ENCODE assay signal across 9 cellular contexts in genomic region chr4:133150643-133151300, GRCh38. TPM values are rescaled to one million over a fixed set of nuclear protein-coding genes. Genes with fewer than 3 reads are reported as not detected.
A peak's percentile ranks its signal among the peaks of the same experiment; 100 is the strongest.
DNase-seq lines count a peak whose midpoint lies in the region; ATAC-seq, FAIRE-seq and TF ChIP-seq lines count a peak whose summit lies in the region.
"Had no signal": no experiment of that assay in that cellular context is flagged by ENCODE, and none has a peak within 500 bp of the region (broad histone marks: within the 10 kb centered on the region; RNA-seq: fewer than 3 reads in every experiment).

No MANE protein-coding gene starts in this region.

- H3K36me3 Mint-ChIP-seq in HFFc6 (ENCODE audit: low read depth), result peaks cover 5% of the 10 kb centered on the region; the same call in 1 of the 2 replicates
- no peaks in the 10 kb centered on the region for H3K36me3 Mint-ChIP-seq in neural progenitor cell
- H3K36me3 Mint-ChIP-seq in stimulated activated memory B cell treated with anti-CD40 and anti-IgM and Interleukin-4, amounts not matched to agents 10 μg/mL and 1 μg/mL and 100 μg/mL, for 72 hours, result no peaks in the 10 kb centered on the region

- peak overlapping the region; percentile 81 for H2BK120ac ChIP-seq in H1 (replicated peaks; ENCODE audit: low read depth, low read length)

- FAIRE-seq in H1 (lab: Jason Lieb, UNC), result no peak

- H4K8ac ChIP-seq in H1 (ENCODE audit: extremely low read depth, insufficient read depth, low read length), result no peak overlapping the region

- H2BK5ac ChIP-seq in H1 (ENCODE audit: low read depth, low read length), result no peak overlapping the region

- H3K4me3 Mint-ChIP-seq in HFFc6 (peak overlapping the region; percentile 95), neural progenitor cell (peak overlapping the region; percentile 93)
- H3K4me3 Mint-ChIP-seq in stimulated activated memory B cell treated with anti-CD40 and anti-IgM and Interleukin-4, amounts not matched to agents 10 μg/mL and 1 μg/mL and 100 μg/mL, for 72 hours, result no peak overlapping the region

- CTCF ChIA-PET in A673 (lab: Charles Lee) (no interaction called here), H1 (lab: Charles Lee; ENCODE audit: partially characterized antibody) (interaction anchor here (0.6 to 2.5 kb wide), 14 partner anchors 12 to 688 kb away, joined by 3 to 11 read pairs (median 3); no protein-coding TSS in a partner anchor)

- H3K4me1 Mint-ChIP-seq in HFFc6 (ENCODE audit: low read depth) (peaks cover 53% of the 10 kb centered on the region), neural progenitor cell (peaks cover 39% of the 10 kb centered on the region)
- no peaks in the 10 kb centered on the region for H3K4me1 Mint-ChIP-seq in stimulated activated memory B cell treated with anti-CD40 and anti-IgM and Interleukin-4, amounts not matched to agents 10 μg/mL and 1 μg/mL and 100 μg/mL, for 72 hours

- 2% methylated on average over 31 of the region's 51 CpGs; no CpG with 5 or more reads in 1 of the 2 experiments for WGBS in H1 (ENCODE audit: extremely low coverage in 1 of 2, insufficient coverage in 1 of 2, insufficient read length in 1 of 2, insufficient replicate concordance in 2 of 2, low coverage in 1 of 2, low lambda C conversion rate in 2 of 2, missing lambda C conversion rate in 1 of 2), 2 experiments

- H3K27me3 Mint-ChIP-seq in HFFc6 (ENCODE audit: insufficient read depth) (peaks cover 15% of the 10 kb centered on the region), neural progenitor cell (ENCODE audit: insufficient read depth, low read depth) (peaks cover 39% of the 10 kb centered on the region)
- peaks cover 67% of the 10 kb centered on the region for H3K27me3 Mint-ChIP-seq in stimulated activated memory B cell treated with anti-CD40 and anti-IgM and Interleukin-4, amounts not matched to agents 10 μg/mL and 1 μg/mL and 100 μg/mL, for 72 hours

- H3K4me2 ChIP-seq in H1 (ENCODE audit: insufficient read depth in 1 of 2, low read depth in 2 of 2, low read length in 2 of 2), result peak overlapping the region; percentile 99
- H3K4me2 ChIP-seq in neural progenitor cell, result peak overlapping the region; percentile 83

- H3K36me3 ChIP-seq in A673 (ENCODE audit: insufficient read depth, low read length, poor library complexity, severe bottlenecking), result no peaks in the 10 kb centered on the region
- no peaks in the 10 kb centered on the region; a peak in 1 of 8 replicates for H3K36me3 ChIP-seq in H1 (ENCODE audit: control insufficient read depth in 2 of 4, insufficient read depth in 4 of 4, low read length in 3 of 4)
- no peaks in the 10 kb centered on the region for H3K36me3 ChIP-seq in neural progenitor cell
- H3K36me3 ChIP-seq: left lung had no signal

- H3K4me3 ChIP-seq in A673 (ENCODE audit: low read depth, low read length, poor library complexity, severe bottlenecking) (peak overlapping the region; percentile 63), H1 (ENCODE audit: extremely low read depth in 1 of 4, insufficient read depth in 2 of 4, low read depth in 3 of 4, low read length in 4 of 4) (peak overlapping the region; percentile 58 to 67 (median 64)), neural progenitor cell (peak overlapping the region; percentile 57)

- no peak overlapping the region for H3K9ac ChIP-seq in H1 (replicated peaks in 1 of 4; ENCODE audit: extremely low read depth in 1 of 4, low read depth in 3 of 4, low read length in 3 of 4)
- no peak overlapping the region for H3K9ac ChIP-seq in neural progenitor cell

- peak overlapping the region; percentile 63 for H3K18ac ChIP-seq in H1 (ENCODE audit: extremely low read depth, low read length)

- H3K56ac ChIP-seq in H1 (replicated peaks; ENCODE audit: insufficient read length, low read depth, low read length), result no peak overlapping the region

- peaks cover 3% of the 10 kb centered on the region for H3K4me1 ChIP-seq in A673 (ENCODE audit: insufficient read depth, low read length, poor library complexity, severe bottlenecking)
- H3K4me1 ChIP-seq in H1 (replicated peaks in 1 of 4; ENCODE audit: control insufficient read depth in 3 of 4, insufficient read depth in 4 of 4, low read length in 3 of 4), result peaks cover 5 to 17% (median 15%) of the 10 kb centered on the region in 4 experiments
- H3K4me1 ChIP-seq in neural progenitor cell, result peaks cover 21% of the 10 kb centered on the region

- peaks cover 25% of the 10 kb centered on the region for H3F3A ChIP-seq in neural progenitor cell (ENCODE audit: low read depth)

- intact Hi-C loops in A673 (cut with micrococcal nuclease; ENCODE audit: unreplicated experiment), result loop anchor here (5.0 kb wide), 2 partner anchors 167 to 487 kb away; no protein-coding TSS in a partner anchor

- DNase-seq in A673 (ENCODE audit: low spot score) (peak; percentile 32), HFFc6 (peak; percentile 28), H1 (ENCODE audit: low read depth in 1 of 2, low spot score in 2 of 2) (peak in 1 of 2 experiments; percentile 72), neural progenitor cell (ENCODE audit: low spot score) (peak; percentile 55), NCI-H226 (no peak), GM10266 (ENCODE audit: extremely low spot score) (no peak)

- TF ChIP-seq EP300 in H1 (IDR thresholded peaks at IDR 0.05; ENCODE audit: borderline replicate concordance in 1 of 2, low read depth in 2 of 2, low read length in 2 of 2), result no peak

- no peak overlapping the region for H3K4ac ChIP-seq in H1 (replicated peaks; ENCODE audit: insufficient read length, low read depth, low read length)

- no peak overlapping the region; the same call in 1 of the 2 replicates for H2BK20ac ChIP-seq in H1 (ENCODE audit: low read length)

- peaks cover 58% of the 10 kb centered on the region for H3K23me2 ChIP-seq in H1 (ENCODE audit: low read depth, low read length)

- ATAC-seq in GM18517 (IDR thresholded peaks at IDR 0.05; ENCODE audit: unreplicated experiment), result no peak
- ATAC-seq in stimulated activated memory B cell treated with anti-CD40 and anti-IgM and Interleukin-4, amounts not matched to agents 10 μg/mL and 1 μg/mL and 100 μg/mL, for 72 hours, result no peak
- ATAC-seq: left lung had no signal

- H2AK5ac ChIP-seq in H1 (ENCODE audit: low read depth, low read length), result no peak overlapping the region

- H3K23ac ChIP-seq in H1 (ENCODE audit: insufficient read length), result no peak overlapping the region

- H2BK12ac ChIP-seq in H1 (ENCODE audit: low read depth, low read length), result peak overlapping the region; percentile 62; the same call in 1 of the 2 replicates

- H3K9me3 Mint-ChIP-seq in HFFc6 (no peaks in the 10 kb centered on the region), neural progenitor cell (no peaks in the 10 kb centered on the region)
- H3K9me3 Mint-ChIP-seq in stimulated activated memory B cell treated with anti-CD40 and anti-IgM and Interleukin-4, amounts not matched to agents 10 μg/mL and 1 μg/mL and 100 μg/mL, for 72 hours, result no peaks in the 10 kb centered on the region

- H2AFZ ChIP-seq in H1 (ENCODE audit: low read length) (peak overlapping the region; percentile 78; the same call in 1 of the 2 replicates), neural progenitor cell (replicated peaks) (peak overlapping the region; percentile 84)

- POLR2A ChIA-PET in A673 (lab: Charles Lee; ENCODE audit: low non-redundant PET), result no interaction called here
- POLR2A ChIA-PET in H1 (lab: Charles Lee; ENCODE audit: partially characterized antibody), result interaction anchor here (0.9 to 1.8 kb wide), 7 partner anchors 10 to 119 kb away, joined by 3 to 5 read pairs (median 3); no protein-coding TSS in a partner anchor

- H2BK15ac ChIP-seq in H1 (ENCODE audit: low read length), result peak overlapping the region; percentile 97; the same call in 1 of the 2 replicates

- no peaks in the 10 kb centered on the region for H3K79me1 ChIP-seq in H1 (ENCODE audit: low read depth, low read length)

- no peak for TF ChIP-seq CTCF in A673 (conservative IDR thresholded peaks at IDR 0.05; ENCODE audit: low read depth, low read length)
- TF ChIP-seq CTCF in HFFc6 (IDR thresholded peaks at IDR 0.05), result no peak
- no peak for TF ChIP-seq CTCF in H1 (IDR thresholded peaks at IDR 0.05; ENCODE audit: control extremely low read depth in 1 of 3, insufficient read depth in 1 of 3, low read depth in 1 of 3, low read length in 3 of 3)
- no peak for TF ChIP-seq CTCF in neural progenitor cell (IDR thresholded peaks at IDR 0.05)
- TF ChIP-seq CTCF in GM10266 (IDR thresholded peaks at IDR 0.05; ENCODE audit: control insufficient read depth, insufficient read depth, low read depth, missing control alignments), result no peak

- H3K27me3 ChIP-seq in A673 (replicated peaks; ENCODE audit: insufficient read depth, low read depth, low read length, poor library complexity) (no peaks in the 10 kb centered on the region), H1 (replicated peaks in 1 of 4; ENCODE audit: control insufficient read depth in 3 of 4, extremely low read depth in 1 of 4, insufficient read depth in 3 of 4, low read length in 3 of 4) (peaks cover 45 to 69% (median 63%) of the 10 kb centered on the region in 4 experiments; a peak in 6 of 7 replicates), neural progenitor cell (peaks cover 88% of the 10 kb centered on the region)

- no peak for TF ChIP-seq RAD21 in H1 (IDR thresholded peaks at IDR 0.05 in 1 of 2, conservative IDR thresholded peaks at IDR 0.05 in 1 of 2; ENCODE audit: low read depth in 2 of 2, low read length in 2 of 2)

- no peak overlapping the region for H3K14ac ChIP-seq in H1 (ENCODE audit: insufficient read length)

- no peak overlapping the region for H4K91ac ChIP-seq in H1 (replicated peaks; ENCODE audit: insufficient read length, low read length)

- no peak for TF ChIP-seq POLR2A in H1 (IDR thresholded peaks at IDR 0.05; ENCODE audit: control extremely low read depth in 1 of 2, low read depth in 2 of 2, low read length in 2 of 2)

- peaks cover 3 to 5% of the 10 kb centered on the region in 2 experiments for H4K20me1 ChIP-seq in H1 (replicated peaks in 1 of 2; ENCODE audit: control insufficient read depth in 1 of 2, insufficient read depth in 2 of 2, low read length in 2 of 2)
- peaks cover 7% of the 10 kb centered on the region for H4K20me1 ChIP-seq in neural progenitor cell (ENCODE audit: low read depth)

- H3K79me2 ChIP-seq in H1 (ENCODE audit: control insufficient read depth in 1 of 2, insufficient read depth in 2 of 2, low read length in 2 of 2) (no peaks in the 10 kb centered on the region), neural progenitor cell (ENCODE audit: low read depth) (no peaks in the 10 kb centered on the region)

- BruUV-seq in A673 (replicated peaks; lab: Mats Ljungman, UMichigan), result no TSS peak

- no peak overlapping the region for H4K5ac ChIP-seq in H1 (ENCODE audit: insufficient read length, low read depth, low read length)

- H3K9me3 ChIP-seq in A673 (ENCODE audit: low read depth, low read length, poor library complexity, severe bottlenecking) (no peaks in the 10 kb centered on the region), H1 (ENCODE audit: insufficient read depth in 2 of 2, low read depth in 1 of 2, low read length in 1 of 2) (no peaks in the 10 kb centered on the region), neural progenitor cell (ENCODE audit: low read depth) (no peaks in the 10 kb centered on the region)
- H3K9me3 ChIP-seq: left lung had no signal

- H3K27ac Mint-ChIP-seq in HFFc6 (peak overlapping the region; percentile 73; the same call in 1 of the 2 replicates), neural progenitor cell (no peak overlapping the region)
- no peak overlapping the region for H3K27ac Mint-ChIP-seq in stimulated activated memory B cell treated with anti-CD40 and anti-IgM and Interleukin-4, amounts not matched to agents 10 μg/mL and 1 μg/mL and 100 μg/mL, for 72 hours

- H3K27ac ChIP-seq in A673 (ENCODE audit: low read depth, low read length, poor library complexity, severe bottlenecking) (peak overlapping the region; percentile 4), H1 (ENCODE audit: low read depth, low read length) (no peak overlapping the region), neural progenitor cell (no peak overlapping the region)
- H3K27ac ChIP-seq: left lung had no signal

RNA-seq across cellular contexts. Expression of gene PCDH10, which starts 1.7 kb away (rescaled TPM):
- total RNA-seq in A673 (2021), result 40.6 and 43.4 TPM in 2 replicates
- total RNA-seq in HFFc6 (2021; fragmentation: NEBNext Ultra II Directional; extraction: Animal tissue kit (Norgen Biotek cat#: 25700)), result 100 to 1,000 TPM in 1 of 6 experiments, 10 to 100 TPM in 5; 25.2 to 151 (median 26.8) TPM
- total RNA-seq in H1 (2021; fragmentation: NEBNext Ultra II Directional; extraction: Animal tissue kit (Norgen Biotek cat#: 25700)), result 9.3 and 10.0 TPM in 2 replicates
- 2.2 and 3.0 TPM in 2 replicates for polyA plus RNA-seq in H1 (2011; rRNA removed)
- polyA plus RNA-seq in H1 (2011; cell fraction: cytosol; rRNA removed), result 2.6 TPM
- polyA plus RNA-seq in H1 (2011; cell fraction: nucleus; rRNA removed), result 5.5 TPM
- 1.9 to 3.1 TPM (median 2.6 TPM) in 4 replicates for polyA plus RNA-seq in H1 (2012, experiment 1 of 2)
- polyA plus RNA-seq in H1 (2012, experiment 2 of 2), result 1.1 TPM
- polyA plus RNA-seq in H1 (2013, experiment 1 of 2), result 24.2 TPM
- 22.9 TPM for polyA plus RNA-seq in H1 (2013, experiment 2 of 2)
- polyA minus RNA-seq in H1 (2011; rRNA and poly(A)+ RNA removed), result 5.8 and 6.0 TPM in 2 replicates
- polyA minus RNA-seq in H1 (2011; cell fraction: cytosol; rRNA and poly(A)+ RNA removed), result 4.3 TPM
- 11.5 TPM for polyA minus RNA-seq in H1 (2011; cell fraction: nucleus; rRNA and poly(A)+ RNA removed)
- 0.15 and 0.46 TPM in 2 replicates for total RNA-seq in neural progenitor cell (ENCODE audit: low replicate concordance)

Comparison
In these comparisons a context has a peak if more than half of its experiments do, and no peak if none do; other contexts are left out.
1. DNase-seq: peak in A673 (single experiment), HFFc6 (single experiment) and neural progenitor cell (single experiment); none in NCI-H226 (single experiment) and GM10266 (single experiment).
2. Peak in every context shown above with its lines, with median percentiles within 50 percentile points of each other: H3K4me3 ChIP-seq.